ENCODE assay signal across 22 cellular contexts in genomic region chr11:117197006-117197405, GRCh38. TPM values are rescaled to one million over a fixed set of nuclear protein-coding genes. Genes with fewer than 3 reads are reported as not detected.
DNase-seq lines count a peak whose midpoint lies in the region; ATAC-seq and TF ChIP-seq lines count a peak whose summit lies in the region.
"Had no signal": no experiment of that assay in that cellular context is flagged by ENCODE, and none has a peak within 500 bp of the region (broad histone marks: within the 10 kb centered on the region; RNA-seq: fewer than 3 reads in every experiment).

No MANE protein-coding gene starts in this region.

- H3K79me2 ChIP-seq in neural progenitor cell (ENCODE audit: low read depth): no peaks in the 10 kb centered on the region

- POLR2A ChIA-PET in IMR-90 (lab: Charles Lee; ENCODE audit: unreplicated experiment): interaction anchor here (0.5 kb wide), 1 partner anchor 53 kb away, joined by 7 read pairs; no protein-coding TSS in a partner anchor

- DNase-seq in IMR-90: no peak
- DNase-seq in coronary artery (ENCODE audit: low spot score): no peak
- DNase-seq in neural progenitor cell (ENCODE audit: low spot score): no peak
- DNase-seq in upper lobe of right lung: no peak
- no peak for DNase-seq in activated T-cell treated with anti-CD3 and anti-CD28 coated beads, Interleukin-2, amount 50 U/mL, for 72 hours
- DNase-seq in MV-4-11 (lab: John Stamatoyannopoulos, UW): no peak
- no peak for DNase-seq in NCI-H128 (lab: John Stamatoyannopoulos, UW; ENCODE audit: unreplicated experiment)
- DNase-seq: activated CD4-positive, alpha-beta T cell treated with anti-CD3 and anti-CD28 coated beads for 1 hour; activated naive CD4-positive, alpha-beta T cell; activated T-cell treated with anti-CD3 and anti-CD28 coated beads, Interleukin-2, amount 50 U/mL, for 1 hour; adrenal gland; dermis blood vessel endothelial cell; DMS53; GDM1; NCI-H1694; NCI-H526; stimulated activated CD4-positive, alpha-beta T cell treated with anti-CD3 and anti-CD28 coated beads, Interleukin-12 subunit alpha, Interleukin-12 subunit beta, amount 100 ng/mL, for 4 hours; stimulated activated CD4-positive, alpha-beta T cell treated with anti-CD3 and anti-CD28 coated beads, Interleukin-4, amount 100 ng/mL, for 4 hours; stimulated activated naive CD8-positive, alpha-beta T cell treated with anti-CD3 and anti-CD28 coated beads, Interleukin-15, Interleukin-2, amounts not matched to agents 100 U/mL and 50 U/mL, for 24 hours had no signal

- H3K4me3 ChIP-seq in IMR-90 (ENCODE audit: insufficient read depth, low read depth, low read length) (no peak overlapping the region), coronary artery (no peak overlapping the region), neural progenitor cell (no peak overlapping the region), upper lobe of right lung (no peak overlapping the region)
- H3K4me3 ChIP-seq: adrenal gland, heart left ventricle had no signal

- intact Hi-C loops in IMR-90 (cut with micrococcal nuclease): no loop called here
- intact Hi-C loops in upper lobe of right lung (cut with DNase I): no loop called here

- in situ Hi-C loops in IMR-90 (cut with MboI; ENCODE audit: low sequenced_read_pairs): no loop called here

- TF ChIP-seq POLR2A in IMR-90 (IDR thresholded peaks at IDR 0.05; ENCODE audit: low read depth, low read length): peak; percentile 3; the same call in 1 of the 2 replicates

- dilution Hi-C loops in IMR-90 (cut with HindIII; ENCODE audit: low sequenced_read_pairs, unreplicated experiment): no loop called here

- WGBS in IMR-90 (ENCODE audit: extremely low coverage in 2 of 2, insufficient read length in 1 of 2), 2 experiments: 94% methylated on average over 3 of the region's 7 CpGs; no CpG with 5 or more reads in 1 of the 2 experiments

- no peak overlapping the region for H3K4me2 ChIP-seq in IMR-90 (ENCODE audit: low read depth, low read length)
- no peak overlapping the region for H3K4me2 ChIP-seq in neural progenitor cell
- H3K4me2 ChIP-seq: KMS-11 had no signal

- H3K27ac ChIP-seq in IMR-90 (ENCODE audit: insufficient read depth, low read length) (no peak overlapping the region), coronary artery (peak overlapping the region; percentile 97), neural progenitor cell (no peak overlapping the region), upper lobe of right lung (peak overlapping the region; percentile 85)
- H3K27ac ChIP-seq: KMS-11, neutrophil had no signal

- peak overlapping the region; percentile 100; the same call in 1 of the 2 replicates for H3K4ac ChIP-seq in IMR-90 (ENCODE audit: low read depth, low read length)

- H2AFZ ChIP-seq in IMR-90 (replicated peaks; ENCODE audit: low read length, poor library complexity) (no peak overlapping the region), neural progenitor cell (replicated peaks) (no peak overlapping the region)

- H4K5ac ChIP-seq in IMR-90 (ENCODE audit: low read depth, low read length): no peak overlapping the region

- peak overlapping the region; percentile 100; the same call in 1 of the 2 replicates for H2AK5ac ChIP-seq in IMR-90 (ENCODE audit: low read depth, low read length)

- no peak overlapping the region for H2BK15ac ChIP-seq in IMR-90 (ENCODE audit: low read depth, low read length)

- H3F3A ChIP-seq in neural progenitor cell (ENCODE audit: low read depth): peaks cover 26% of the 10 kb centered on the region

- H3K9me3 ChIP-seq in IMR-90 (ENCODE audit: control insufficient read depth, insufficient read depth, low read length) (no peaks in the 10 kb centered on the region), neural progenitor cell (ENCODE audit: low read depth) (no peaks in the 10 kb centered on the region), upper lobe of right lung (no peaks in the 10 kb centered on the region)
- H3K9me3 ChIP-seq: adrenal gland, heart left ventricle, neutrophil had no signal

- H4K20me1 ChIP-seq in IMR-90 (ENCODE audit: insufficient read depth, low read length) (peaks cover 24% of the 10 kb centered on the region), neural progenitor cell (ENCODE audit: low read depth) (no peaks in the 10 kb centered on the region)

- peak overlapping the region; percentile 100; the same call in 1 of the 2 replicates for H4K91ac ChIP-seq in IMR-90 (ENCODE audit: insufficient read depth, low read depth, low read length)

- TF ChIP-seq RAD21 in IMR-90 (IDR thresholded peaks at IDR 0.05; ENCODE audit: low read length): no peak

- H3K23ac ChIP-seq in IMR-90 (ENCODE audit: low read depth, low read length): no peak overlapping the region

- H2BK20ac ChIP-seq in IMR-90 (ENCODE audit: low read depth, low read length): no peak overlapping the region

- H3K27me3 Mint-ChIP-seq in neural progenitor cell (ENCODE audit: insufficient read depth, low read depth): peaks cover 2% of the 10 kb centered on the region
- H3K27me3 Mint-ChIP-seq in activated T-cell treated with anti-CD3 and anti-CD28 coated beads, Interleukin-2, amount 50 U/mL, for 72 hours (ENCODE audit: low read depth): no peaks in the 10 kb centered on the region

- TF ChIP-seq CTCF in IMR-90 (conservative IDR thresholded peaks at IDR 0.05; ENCODE audit: low read depth, low read length): no peak
- TF ChIP-seq CTCF in coronary artery (IDR thresholded peaks at IDR 0.05): no peak
- TF ChIP-seq CTCF in neural progenitor cell (IDR thresholded peaks at IDR 0.05): no peak
- no peak for TF ChIP-seq CTCF in upper lobe of right lung (IDR thresholded peaks at IDR 0.05)

- H3K18ac ChIP-seq in IMR-90 (ENCODE audit: low read depth, low read length): no peak overlapping the region

- no peak overlapping the region for H2BK120ac ChIP-seq in IMR-90 (ENCODE audit: low read depth, low read length)

- peak overlapping the region; percentile 35 for H3K27ac Mint-ChIP-seq in neural progenitor cell
- no peak overlapping the region for H3K27ac Mint-ChIP-seq in activated T-cell treated with anti-CD3 and anti-CD28 coated beads, Interleukin-2, amount 50 U/mL, for 72 hours

- H3K36me3 ChIP-seq in IMR-90 (ENCODE audit: control insufficient read depth, insufficient read depth, low read length): peaks cover 31% of the 10 kb centered on the region
- no peaks in the 10 kb centered on the region for H3K36me3 ChIP-seq in neural progenitor cell
- peaks cover 25% of the 10 kb centered on the region for H3K36me3 ChIP-seq in upper lobe of right lung

- peaks cover 10 to 35% of the 10 kb centered on the region in 2 experiments; a peak in 3 of 4 replicates for H3K79me1 ChIP-seq in IMR-90 (ENCODE audit: low read depth in 1 of 2, low read length in 2 of 2)

- H3K4me1 ChIP-seq in IMR-90 (ENCODE audit: control insufficient read depth, insufficient read depth, low read length) (peaks cover 23% of the 10 kb centered on the region), neural progenitor cell (peaks cover 27% of the 10 kb centered on the region), upper lobe of right lung (peaks cover 16% of the 10 kb centered on the region)
- H3K4me1 ChIP-seq: adrenal gland had no signal

- peaks cover 9% of the 10 kb centered on the region for H3K9me1 ChIP-seq in IMR-90 (ENCODE audit: insufficient read depth, low read length)

- no peaks in the 10 kb centered on the region for H3K27me3 ChIP-seq in IMR-90 (ENCODE audit: control insufficient read depth, insufficient read depth, low read length)
- H3K27me3 ChIP-seq in neural progenitor cell: no peaks in the 10 kb centered on the region
- no peaks in the 10 kb centered on the region for H3K27me3 ChIP-seq in upper lobe of right lung
- H3K27me3 ChIP-seq: adrenal gland, heart left ventricle had no signal

- ATAC-seq in IMR-90 (ENCODE audit: low read depth): no peak
- ATAC-seq in upper lobe of right lung: no peak
- ATAC-seq in activated T-cell treated with anti-CD3 and anti-CD28 coated beads, Interleukin-2, amount 50 U/mL, for 72 hours (replicated peaks in 1 of 2): no peak
- ATAC-seq: heart left ventricle; stimulated activated naive CD8-positive, alpha-beta T cell treated with anti-CD3 and anti-CD28 coated beads, Interleukin-15, Interleukin-2, amounts not matched to agents 100 U/mL and 50 U/mL, for 24 hours had no signal

- peaks cover 34% of the 10 kb centered on the region for H3K4me1 Mint-ChIP-seq in neural progenitor cell
- H3K4me1 Mint-ChIP-seq in activated T-cell treated with anti-CD3 and anti-CD28 coated beads, Interleukin-2, amount 50 U/mL, for 72 hours (ENCODE audit: low read depth): no peaks in the 10 kb centered on the region

- no peak overlapping the region for H3K14ac ChIP-seq in IMR-90 (replicated peaks; ENCODE audit: low read depth, low read length)

- BruUV-seq in IMR-90 (replicated peaks; lab: Mats Ljungman, UMichigan): no TSS peak

- H2BK5ac ChIP-seq in IMR-90 (ENCODE audit: low read depth, low read length, poor library complexity, severe bottlenecking): no peak overlapping the region

- H3K36me3 Mint-ChIP-seq in neural progenitor cell: peaks cover 7% of the 10 kb centered on the region
- peaks cover 0 to 3% of the 10 kb centered on the region in 2 donors for H3K36me3 Mint-ChIP-seq in activated T-cell treated with anti-CD3 and anti-CD28 coated beads, Interleukin-2, amount 50 U/mL, for 72 hours (ENCODE audit: insufficient read depth in 2 of 2)

- CTCF ChIA-PET in IMR-90 (lab: Yijun Ruan, JAX): interaction anchor here (1.0 kb wide), 1 partner anchor 33 kb away, joined by 4 read pairs; no protein-coding TSS in a partner anchor

- no peak overlapping the region; a peak in 2 of 4 replicates for H4K8ac ChIP-seq in IMR-90 (ENCODE audit: low read depth in 2 of 2, low read length in 2 of 2)

- no peak overlapping the region for H3K4me3 Mint-ChIP-seq in neural progenitor cell
- H3K4me3 Mint-ChIP-seq in activated T-cell treated with anti-CD3 and anti-CD28 coated beads, Interleukin-2, amount 50 U/mL, for 72 hours: no peak overlapping the region

- H3K9ac ChIP-seq in IMR-90 (ENCODE audit: low read depth, low read length): no peak overlapping the region
- H3K9ac ChIP-seq in neural progenitor cell: no peak overlapping the region
- H3K9ac ChIP-seq: KMS-11 had no signal

- no peaks in the 10 kb centered on the region for H3K9me3 Mint-ChIP-seq in neural progenitor cell
- no peaks in the 10 kb centered on the region for H3K9me3 Mint-ChIP-seq in activated T-cell treated with anti-CD3 and anti-CD28 coated beads, Interleukin-2, amount 50 U/mL, for 72 hours

- H2AK9ac ChIP-seq in IMR-90 (replicated peaks; ENCODE audit: low read depth, low read length, poor library complexity): no peak overlapping the region

- H3K56ac ChIP-seq in IMR-90 (ENCODE audit: extremely low read depth, insufficient read depth, low read length): no peak overlapping the region

RNA-seq across cellular contexts. Expression of gene TAGLN, which starts 2.2 kb away (rescaled TPM):
- 1,558 and 2,558 TPM in 2 replicates for total RNA-seq in IMR-90 (2012; rRNA removed)
- polyA plus RNA-seq in IMR-90 (2012; rRNA removed): 3,760 and 3,780 TPM in 2 replicates
- 3,517 and 4,395 TPM in 2 replicates for polyA plus RNA-seq in IMR-90 (2012; cell fraction: cytosol; rRNA removed)
- polyA plus RNA-seq in IMR-90 (2012; cell fraction: nucleus; rRNA removed; ENCODE audit: low replicate concordance): 1,556 and 1,814 TPM in 2 replicates
- 24.5 and 34.0 TPM in 2 replicates for total RNA-seq in neural progenitor cell (ENCODE audit: low replicate concordance)
- total RNA-seq in upper lobe of right lung: 465 TPM
- total RNA-seq in activated T-cell treated with anti-CD3 and anti-CD28 coated beads, Interleukin-2, amount 50 U/mL, for 72 hours: 1 to 10 TPM; 7.2 to 8.9 TPM

RNA-seq across cellular contexts. Expression of gene SIDT2, which starts 18.5 kb away (rescaled TPM):
- total RNA-seq in IMR-90 (2012; rRNA removed): 6.7 and 7.3 TPM in 2 replicates
- polyA plus RNA-seq in IMR-90 (2012; rRNA removed): 29.7 and 30.3 TPM in 2 replicates
- polyA plus RNA-seq in IMR-90 (2012; cell fraction: cytosol; rRNA removed): 13.2 and 30.9 TPM in 2 replicates
- polyA plus RNA-seq in IMR-90 (2012; cell fraction: nucleus; rRNA removed; ENCODE audit: low replicate concordance): 68.9 and 117 TPM in 2 replicates
- total RNA-seq in neural progenitor cell (ENCODE audit: low replicate concordance): 13.3 and 20.5 TPM in 2 replicates
- 107 TPM for total RNA-seq in upper lobe of right lung
- 10 to 100 TPM; 32.0 to 40.3 TPM for total RNA-seq in activated T-cell treated with anti-CD3 and anti-CD28 coated beads, Interleukin-2, amount 50 U/mL, for 72 hours

RNA-seq across cellular contexts. Expression of gene PCSK7, which starts 34.9 kb away (rescaled TPM):
- total RNA-seq in IMR-90 (2012; rRNA removed) (35.8 and 36.7 TPM in 2 replicates), neural progenitor cell (ENCODE audit: low replicate concordance) (14.2 and 36.6 TPM in 2 replicates), upper lobe of right lung (57.8 TPM)
- 48.4 and 54.3 TPM in 2 replicates for polyA plus RNA-seq in IMR-90 (2012; rRNA removed)
- polyA plus RNA-seq in IMR-90 (2012; cell fraction: cytosol; rRNA removed): 30.1 and 48.3 TPM in 2 replicates
- 117 and 148 TPM in 2 replicates for polyA plus RNA-seq in IMR-90 (2012; cell fraction: nucleus; rRNA removed; ENCODE audit: low replicate concordance)
- total RNA-seq in activated T-cell treated with anti-CD3 and anti-CD28 coated beads, Interleukin-2, amount 50 U/mL, for 72 hours: 100 to 1,000 TPM; 139 to 147 TPM

RNA-seq across cellular contexts. Expression of gene RNF214, which starts 35.5 kb away (rescaled TPM):
- total RNA-seq in IMR-90 (2012; rRNA removed): 7.5 and 7.9 TPM in 2 replicates
- 14.8 and 16.1 TPM in 2 replicates for polyA plus RNA-seq in IMR-90 (2012; rRNA removed)
- polyA plus RNA-seq in IMR-90 (2012; cell fraction: cytosol; rRNA removed): 5.5 and 11.0 TPM in 2 replicates
- polyA plus RNA-seq in IMR-90 (2012; cell fraction: nucleus; rRNA removed; ENCODE audit: low replicate concordance): 18.9 and 25.0 TPM in 2 replicates
- total RNA-seq in neural progenitor cell (ENCODE audit: low replicate concordance): 20.9 and 43.6 TPM in 2 replicates
- total RNA-seq in upper lobe of right lung: 27.1 TPM
- 10 to 100 TPM; 30.7 to 33.5 TPM for total RNA-seq in activated T-cell treated with anti-CD3 and anti-CD28 coated beads, Interleukin-2, amount 50 U/mL, for 72 hours

RNA-seq across cellular contexts. Expression of gene PAFAH1B2, which starts 52.9 kb away (rescaled TPM):
- total RNA-seq in IMR-90 (2012; rRNA removed): 213 and 280 TPM in 2 replicates
- polyA plus RNA-seq in IMR-90 (2012; rRNA removed): 24.2 and 29.8 TPM in 2 replicates
- 10.3 and 25.1 TPM in 2 replicates for polyA plus RNA-seq in IMR-90 (2012; cell fraction: cytosol; rRNA removed)
- 7.3 and 18.9 TPM in 2 replicates for polyA plus RNA-seq in IMR-90 (2012; cell fraction: nucleus; rRNA removed; ENCODE audit: low replicate concordance)
- 161 and 203 TPM in 2 replicates for total RNA-seq in neural progenitor cell (ENCODE audit: low replicate concordance)
- 86.9 TPM for total RNA-seq in upper lobe of right lung
- 10 to 100 TPM; 56.7 to 64.3 TPM for total RNA-seq in activated T-cell treated with anti-CD3 and anti-CD28 coated beads, Interleukin-2, amount 50 U/mL, for 72 hours

Comparison
In these comparisons a context has a peak if more than half of its experiments do, and no peak if none do; other contexts are left out.
1. H3K27ac ChIP-seq: peak in coronary artery (2 of 2) and upper lobe of right lung (single experiment); none in IMR-90 (single experiment) and neural progenitor cell (single experiment).
2. RNA of gene TAGLN, which starts 2.2 kb away (total RNA-seq): 1,558 to 2,558 TPM in IMR-90 and 465 TPM in upper lobe of right lung (single experiment); 24.5 to 34.0 TPM in neural progenitor cell and 7.2 to 8.9 TPM in activated T-cell treated with anti-CD3 and anti-CD28 coated beads, Interleukin-2, amount 50 U/mL, for 72 hours; every median in the first group is over 10 times any median in the second.